Comparison of ENCODE assay signal across 34 cellular contexts in genomic region chr1:205615789-205616188, GRCh38. TPM values are rescaled to one million over a fixed set of nuclear protein-coding genes. Genes with fewer than 3 reads are reported as not detected.
DNase-seq lines count a peak whose midpoint lies in the region; ATAC-seq, FAIRE-seq and TF ChIP-seq lines count a peak whose summit lies in the region.
"Had no signal": no experiment of that assay in that cellular context is flagged by ENCODE, and none has a peak within 500 bp of the region (broad histone marks: within the 10 kb centered on the region; RNA-seq: fewer than 3 reads in every experiment).

No MANE protein-coding gene starts in this region.

- 100% methylated on average over 1 of the region's 1 CpG for WGBS in GM12878 (ENCODE audit: insufficient coverage, insufficient replicate concordance, low lambda C conversion rate, missing lambda C conversion rate)

- POLR2A ChIA-PET in activated CD8-positive, alpha-beta T cell treated with anti-CD3 and anti-CD28 coated beads for 36 hours (lab: Charles Lee): interaction anchor here (0.9 to 1.4 kb wide), 3 partner anchors 14 to 23 kb away, joined by 3 to 7 read pairs (median 4); partner anchors contain the start of gene ELK4
- POLR2A ChIA-PET in activated CD8-positive, alpha-beta T cell treated with anti-CD3 and anti-CD28 coated beads, Interleukin-2, amount 10 ng/mL, durations not matched to agents 7 days and 5 days (lab: Charles Lee): interaction anchor here (0.6 kb wide), 1 partner anchor 83 kb away, joined by 3 read pairs; no protein-coding TSS in a partner anchor
- POLR2A ChIA-PET in CD8-positive, alpha-beta T cell (lab: Charles Lee): interaction anchor here (0.6 to 0.9 kb wide), 2 partner anchors 15 to 24 kb away, joined by 3 read pairs; no protein-coding TSS in a partner anchor
- POLR2A ChIA-PET in GM12878 (lab: Charles Lee): interaction anchor here (1.5 kb wide), 1 partner anchor 24 kb away, joined by 3 read pairs; no protein-coding TSS in a partner anchor

- BruUV-seq in GM12878 (replicated peaks; lab: Mats Ljungman, UMichigan): TSS peak; percentile 36

- no peak for TF ChIP-seq CTCF in activated CD8-positive, alpha-beta T cell treated with anti-CD3 and anti-CD28 coated beads for 36 hours (IDR thresholded peaks at IDR 0.05)
- no peak for TF ChIP-seq CTCF in CD8-positive, alpha-beta T cell (IDR thresholded peaks at IDR 0.05)
- TF ChIP-seq CTCF in GM12878 (IDR thresholded peaks at IDR 0.05 in 2 of 3, conservative IDR thresholded peaks at IDR 0.05 in 1 of 3; ENCODE audit: control insufficient read depth in 2 of 3, extremely low read depth in 1 of 3, insufficient read depth in 1 of 3, low read depth in 3 of 3, low read length in 3 of 3): no peak

- SMC1A ChIA-PET in GM12878 (lab: Charles Lee; ENCODE audit: uncharacterized antibody, unreplicated experiment): interaction anchor here (0.8 to 1.4 kb wide), 6 partner anchors 8 to 40 kb away, joined by 4 to 7 read pairs (median 4); no protein-coding TSS in a partner anchor

- no peak overlapping the region for H2AFZ ChIP-seq in GM12878 (ENCODE audit: control insufficient read depth, low read depth, low read length)

- no peak overlapping the region for H3K9ac ChIP-seq in GM12878 (ENCODE audit: control insufficient read depth, insufficient read depth, low read length)

- peaks cover 37% of the 10 kb centered on the region for H3K36me3 ChIP-seq in CD8-positive, alpha-beta T cell (ENCODE audit: insufficient read depth, low read length)
- H3K36me3 ChIP-seq in GM12878 (ENCODE audit: control insufficient read depth in 2 of 2, insufficient read depth in 2 of 2, low read length in 1 of 2): peaks cover 10 to 36% of the 10 kb centered on the region in 2 experiments

- no peaks in the 10 kb centered on the region for H3K27me3 ChIP-seq in CD8-positive, alpha-beta T cell (ENCODE audit: insufficient read depth, low read length)
- no peaks in the 10 kb centered on the region for H3K27me3 ChIP-seq in GM12878 (replicated peaks in 1 of 2; ENCODE audit: control insufficient read depth in 2 of 2, insufficient read depth in 2 of 2, low read length in 1 of 2)
- H3K27me3 ChIP-seq: adrenal gland, brain microvascular endothelial cell, gastroesophageal sphincter, SJCRH30, vagina had no signal

- CTCF ChIA-PET in activated CD8-positive, alpha-beta T cell treated with anti-CD3 and anti-CD28 coated beads for 36 hours (lab: Charles Lee): interaction anchor here (0.5 to 1.4 kb wide), 7 partner anchors 10 to 96 kb away, joined by 3 to 7 read pairs (median 3); no protein-coding TSS in a partner anchor
- CTCF ChIA-PET in activated CD8-positive, alpha-beta T cell treated with anti-CD3 and anti-CD28 coated beads, Interleukin-2, amount 10 ng/mL, durations not matched to agents 7 days and 5 days (lab: Charles Lee): interaction anchor here (0.6 to 1.0 kb wide), 3 partner anchors 22 to 128 kb away, joined by 3 to 4 read pairs (median 3); no protein-coding TSS in a partner anchor
- CTCF ChIA-PET in CD8-positive, alpha-beta T cell (lab: Charles Lee): interaction anchor here (1.2 to 1.4 kb wide), 2 partner anchors 24 to 43 kb away, joined by 5 read pairs; no protein-coding TSS in a partner anchor
- CTCF ChIA-PET in GM12878 (lab: Yijun Ruan, JAX): interaction anchor here (1.0 to 5.6 kb wide), 4 partner anchors 14 to 24 kb away, joined by 4 to 19 read pairs (median 6); partner anchors contain the start of gene ELK4

- TF ChIP-seq POLR2A in GM12878 (IDR thresholded peaks at IDR 0.05; ENCODE audit: low read depth, low read length): no peak

- no peak for TF ChIP-seq RAD21 in GM12878 (IDR thresholded peaks at IDR 0.05; ENCODE audit: insufficient read depth, low read depth, low read length)

- H3K27ac Mint-ChIP-seq in activated CD8-positive, alpha-beta T cell treated with anti-CD3 and anti-CD28 coated beads for 36 hours: peak overlapping the region; percentile 52
- H3K27ac Mint-ChIP-seq in activated CD8-positive, alpha-beta T cell treated with anti-CD3 and anti-CD28 coated beads, Interleukin-2, amount 10 ng/mL, durations not matched to agents 7 days and 5 days: no peak overlapping the region
- peak overlapping the region; percentile 77 for H3K27ac Mint-ChIP-seq in CD8-positive, alpha-beta T cell
- H3K27ac Mint-ChIP-seq: activated CD4-positive, alpha-beta memory T cell treated with anti-CD3 and anti-CD28 coated beads, Interleukin-2, amount 10 ng/mL, durations not matched to agents 7 days and 5 days; B cell; memory B cell had no signal

- peaks cover 47% of the 10 kb centered on the region for H3K4me1 Mint-ChIP-seq in activated CD8-positive, alpha-beta T cell treated with anti-CD3 and anti-CD28 coated beads for 36 hours (ENCODE audit: low read depth)
- H3K4me1 Mint-ChIP-seq in activated CD8-positive, alpha-beta T cell treated with anti-CD3 and anti-CD28 coated beads, Interleukin-2, amount 10 ng/mL, durations not matched to agents 7 days and 5 days (ENCODE audit: low read depth): peaks cover 30% of the 10 kb centered on the region
- H3K4me1 Mint-ChIP-seq in CD8-positive, alpha-beta T cell (ENCODE audit: low read depth): peaks cover 41% of the 10 kb centered on the region

- no peaks in the 10 kb centered on the region for H3K9me3 ChIP-seq in CD8-positive, alpha-beta T cell (ENCODE audit: low read length)
- H3K9me3 ChIP-seq in GM12878 (replicated peaks; ENCODE audit: control insufficient read depth, insufficient read depth, low read length): no peaks in the 10 kb centered on the region
- H3K9me3 ChIP-seq: A549, adrenal gland, Caco-2, gastroesophageal sphincter, HAP-1, SJCRH30, vagina had no signal

- DNase-seq in activated CD8-positive, alpha-beta T cell treated with anti-CD3 and anti-CD28 coated beads for 36 hours: no peak
- no peak for DNase-seq in activated CD8-positive, alpha-beta T cell treated with anti-CD3 and anti-CD28 coated beads, Interleukin-2, amount 10 ng/mL, durations not matched to agents 7 days and 5 days
- DNase-seq in CD8-positive, alpha-beta T cell: no peak
- no peak for DNase-seq in GM12878 (ENCODE audit: low read depth, low spot score)
- DNase-seq in foreskin melanocyte: peak; percentile 33
- DNase-seq in amygdala (lab: John Stamatoyannopoulos, UW): no peak
- no peak for DNase-seq in cardiac septum (ENCODE audit: low spot score)
- no peak for DNase-seq in HPDE6-E6E7 (ENCODE audit: extremely low spot score)
- DNase-seq: activated CD4-positive, alpha-beta memory T cell treated with anti-CD3 and anti-CD28 coated beads, Interleukin-2, amount 10 ng/mL, durations not matched to agents 7 days and 5 days; activated CD4-positive, CD25-positive, alpha-beta regulatory T cell; activated gamma-delta T cell treated with Interleukin-2 at 50 U/mL for 16 hours; adrenal gland; brain microvascular endothelial cell; Caco-2; DMS79 treated with DMSO at 0.1 percent for 48 hours; effector memory CD4-positive, alpha-beta T cell; hypothalamus; immature natural killer cell; KG1; NCI-H1417; NCI-H2081; NCI-H2227 treated with DMSO at 0.1 percent for 48 hours; NCI-H69; nucleus accumbens; SJCRH30; stimulated activated naive CD8-positive, alpha-beta T cell treated with anti-CD3 and anti-CD28 coated beads, Interleukin-15, Interleukin-2, amounts not matched to agents 100 U/mL and 50 U/mL, for 24 hours had no signal

- peaks cover 17% of the 10 kb centered on the region for H3K4me1 ChIP-seq in CD8-positive, alpha-beta T cell (ENCODE audit: insufficient read depth, low read length)
- H3K4me1 ChIP-seq in GM12878 (ENCODE audit: control insufficient read depth, insufficient read depth, low read length): peaks cover 5% of the 10 kb centered on the region; the same call in 1 of the 2 replicates
- H3K4me1 ChIP-seq: Caco-2, HAP-1, SJCRH30 had no signal

- in situ Hi-C loops in GM12878 (cut with MboI): no loop called here

- intact Hi-C loops in activated CD8-positive, alpha-beta T cell treated with anti-CD3 and anti-CD28 coated beads for 36 hours (cut with micrococcal nuclease): no loop called here
- intact Hi-C loops in CD8-positive, alpha-beta T cell (cut with DNase I, micrococcal nuclease): no loop called here
- intact Hi-C loops in GM12878 (cut with micrococcal nuclease; ENCODE audit: unreplicated experiment): no loop called here
- intact Hi-C loops in cardiac septum (cut with DNase I): no loop called here

- RAD21 ChIA-PET in GM12878 (lab: Charles Lee; ENCODE audit: unreplicated experiment): interaction anchor here (1.4 kb wide), 1 partner anchor 22 kb away, joined by 4 read pairs; no protein-coding TSS in a partner anchor

- TF ChIP-seq EP300 in GM12878 (IDR thresholded peaks at IDR 0.05; ENCODE audit: borderline replicate concordance in 1 of 2, control insufficient read depth in 1 of 2, low read depth in 2 of 2, low read length in 2 of 2): no peak

- no peak overlapping the region for H3K27ac ChIP-seq in CD8-positive, alpha-beta T cell (ENCODE audit: low read depth, low read length)
- no peak overlapping the region for H3K27ac ChIP-seq in GM12878 (ENCODE audit: control insufficient read depth, insufficient read depth)
- H3K27ac ChIP-seq: A549, adrenal gland, brain microvascular endothelial cell, gastroesophageal sphincter, SJCRH30, vagina had no signal

- no peak overlapping the region for H3K4me3 Mint-ChIP-seq in activated CD8-positive, alpha-beta T cell treated with anti-CD3 and anti-CD28 coated beads for 36 hours
- H3K4me3 Mint-ChIP-seq in activated CD8-positive, alpha-beta T cell treated with anti-CD3 and anti-CD28 coated beads, Interleukin-2, amount 10 ng/mL, durations not matched to agents 7 days and 5 days: no peak overlapping the region
- H3K4me3 Mint-ChIP-seq in CD8-positive, alpha-beta T cell: no peak overlapping the region
- H3K4me3 Mint-ChIP-seq: activated CD4-positive, alpha-beta memory T cell treated with anti-CD3 and anti-CD28 coated beads, Interleukin-2, amount 10 ng/mL, durations not matched to agents 7 days and 5 days; B cell; immature natural killer cell; memory B cell had no signal

- no peak overlapping the region for H3K4me2 ChIP-seq in GM12878 (ENCODE audit: control insufficient read depth, insufficient read depth)
- H3K4me2 ChIP-seq: A549 had no signal

- H3K79me2 ChIP-seq in GM12878 (ENCODE audit: control insufficient read depth, insufficient read depth, low read length): peaks cover 4% of the 10 kb centered on the region

- no peaks in the 10 kb centered on the region for H4K20me1 ChIP-seq in GM12878 (ENCODE audit: control insufficient read depth, insufficient read depth)

- no peaks in the 10 kb centered on the region for H3K9me3 Mint-ChIP-seq in activated CD8-positive, alpha-beta T cell treated with anti-CD3 and anti-CD28 coated beads for 36 hours
- no peaks in the 10 kb centered on the region for H3K9me3 Mint-ChIP-seq in activated CD8-positive, alpha-beta T cell treated with anti-CD3 and anti-CD28 coated beads, Interleukin-2, amount 10 ng/mL, durations not matched to agents 7 days and 5 days (ENCODE audit: insufficient read depth)
- H3K9me3 Mint-ChIP-seq in CD8-positive, alpha-beta T cell: no peaks in the 10 kb centered on the region
- H3K9me3 Mint-ChIP-seq: activated CD4-positive, alpha-beta memory T cell treated with anti-CD3 and anti-CD28 coated beads, Interleukin-2, amount 10 ng/mL, durations not matched to agents 7 days and 5 days; immature natural killer cell; memory B cell had no signal

- FAIRE-seq in GM12878 (lab: Jason Lieb, UNC): no peak
- FAIRE-seq: A549, colon, GM18507 had no signal

- no peaks in the 10 kb centered on the region for H3K27me3 Mint-ChIP-seq in activated CD8-positive, alpha-beta T cell treated with anti-CD3 and anti-CD28 coated beads for 36 hours
- no peaks in the 10 kb centered on the region for H3K27me3 Mint-ChIP-seq in activated CD8-positive, alpha-beta T cell treated with anti-CD3 and anti-CD28 coated beads, Interleukin-2, amount 10 ng/mL, durations not matched to agents 7 days and 5 days (ENCODE audit: low read depth)
- no peaks in the 10 kb centered on the region for H3K27me3 Mint-ChIP-seq in CD8-positive, alpha-beta T cell (ENCODE audit: low read depth)
- H3K27me3 Mint-ChIP-seq: activated CD4-positive, alpha-beta memory T cell treated with anti-CD3 and anti-CD28 coated beads, Interleukin-2, amount 10 ng/mL, durations not matched to agents 7 days and 5 days; B cell; memory B cell had no signal

- peaks cover 65% of the 10 kb centered on the region for H3K36me3 Mint-ChIP-seq in activated CD8-positive, alpha-beta T cell treated with anti-CD3 and anti-CD28 coated beads for 36 hours (ENCODE audit: low read depth)
- peaks cover 68% of the 10 kb centered on the region for H3K36me3 Mint-ChIP-seq in activated CD8-positive, alpha-beta T cell treated with anti-CD3 and anti-CD28 coated beads, Interleukin-2, amount 10 ng/mL, durations not matched to agents 7 days and 5 days (ENCODE audit: low read depth)
- H3K36me3 Mint-ChIP-seq in CD8-positive, alpha-beta T cell: peaks cover 82% of the 10 kb centered on the region

- ATAC-seq in activated CD8-positive, alpha-beta T cell treated with anti-CD3 and anti-CD28 coated beads for 36 hours: no peak
- no peak for ATAC-seq in activated CD8-positive, alpha-beta T cell treated with anti-CD3 and anti-CD28 coated beads, Interleukin-2, amount 10 ng/mL, durations not matched to agents 7 days and 5 days
- ATAC-seq in CD8-positive, alpha-beta T cell: no peak
- ATAC-seq in GM12878: no peak
- ATAC-seq: A549; gastroesophageal sphincter; stimulated activated naive CD8-positive, alpha-beta T cell treated with anti-CD3 and anti-CD28 coated beads, Interleukin-15, Interleukin-2, amounts not matched to agents 100 U/mL and 50 U/mL, for 24 hours had no signal

- H3K4me3 ChIP-seq in CD8-positive, alpha-beta T cell (ENCODE audit: low read depth, low read length): no peak overlapping the region
- H3K4me3 ChIP-seq in GM12878: no peak overlapping the region
- H3K4me3 ChIP-seq: A549, adrenal gland, gastroesophageal sphincter, HAP-1, SJCRH30, vagina had no signal

RNA-seq across cellular contexts. Expression of gene ELK4, which starts 16.0 kb away (rescaled TPM):
- 10 to 100 TPM; 61.5 to 62.1 TPM for total RNA-seq in activated CD8-positive, alpha-beta T cell treated with anti-CD3 and anti-CD28 coated beads for 36 hours
- 10 to 100 TPM; 95.2 to 97.5 TPM for total RNA-seq in activated CD8-positive, alpha-beta T cell treated with anti-CD3 and anti-CD28 coated beads, Interleukin-2, amount 10 ng/mL, durations not matched to agents 7 days and 5 days
- total RNA-seq in CD8-positive, alpha-beta T cell: 100 to 1,000 TPM; 142 to 147 TPM
- total RNA-seq in GM12878 (2013; cell fraction: nucleolus; rRNA removed): 64.5 and 67.4 TPM in 2 replicates
- total RNA-seq in GM12878 (2014; rRNA removed) (20.1 and 22.5 TPM in 2 replicates), GM12878 (2014; rRNA removed; fragmentation: Illumina TruSeq; extraction: Trizol) (36.2 and 39.0 TPM in 2 replicates), GM12878 (2021) (70.7 and 71.5 TPM in 2 replicates), cardiac septum (42.3 TPM)
- 12.2 TPM for polyA plus RNA-seq in GM12878 (2011; ENCODE audit: low read depth)
- polyA plus RNA-seq in GM12878 (2011; rRNA removed) (21.8 and 27.6 TPM in 2 replicates), GM12878 (2014; fragmentation: Illumina TruSeq; extraction: Trizol) (24.6 and 32.2 TPM in 2 replicates), GM12878 (2014; fragmentation: Nextera tagmentation; extraction: Ambion mirVana) (10 to 100 TPM in 1 of 2 experiments, 1 to 10 TPM in 1; 5.2 to 11.9 TPM), GM12878 (2014; rRNA removed) (13.6 and 16.8 TPM in 2 replicates), GM12878 (2016; fragmentation: Nextera tagmentation; extraction: Ambion mirVana) (1 to 10 TPM; 6.5 to 8.7 TPM)
- 8.6 and 10.9 TPM in 2 replicates for polyA plus RNA-seq in GM12878 (2011; cell fraction: cytosol; rRNA removed)
- 14.3 and 15.4 TPM in 2 replicates for polyA plus RNA-seq in GM12878 (2011; cell fraction: nucleus; rRNA removed)
- 16.3 and 17.6 TPM in 2 replicates for polyA plus RNA-seq in GM12878 (2012)
- polyA minus RNA-seq in GM12878 (2011; rRNA and poly(A)+ RNA removed): 23.1 and 23.6 TPM in 2 replicates
- polyA minus RNA-seq in GM12878 (2011; cell fraction: cytosol; rRNA and poly(A)+ RNA removed): 14.8 and 18.2 TPM in 2 replicates
- polyA minus RNA-seq in GM12878 (2011; cell fraction: nucleus; rRNA and poly(A)+ RNA removed): 5.7 and 11.3 TPM in 2 replicates
